ENCODE assay signal across 2 cellular contexts in genomic region chr19:40842012-40842411, GRCh38.
A peak's percentile ranks its signal among the peaks of the same experiment; 100 is the strongest.
TF ChIP-seq lines count a peak whose summit lies in the region.

No MANE protein-coding gene starts in this region.

TF ChIP-seq in A549, 52 proteins besides CTCF, POLR2A, EP300 and RAD21:
- TF ChIP-seq ZFP36 (IDR thresholded peaks at IDR 0.05; ENCODE audit: borderline replicate concordance, partially characterized antibody) = peak; percentile 87

TF ChIP-seq in K562, 482 proteins besides CTCF, POLR2A, EP300 and RAD21:
- 0 out of 2 replicates have a peak, but pooled peaks have one; percentile 31 for TF ChIP-seq TRIM28 (IDR thresholded peaks at IDR 0.05)
- TF ChIP-seq RBM25 (IDR thresholded peaks at IDR 0.05; ENCODE audit: low read depth, low read length, severe bottlenecking) = peak; percentile 31
- peak; percentile 25; the same call in 1 of the 2 replicates for TF ChIP-seq PKNOX1 (IDR thresholded peaks at IDR 0.05)
- peak; percentile 57; the same call in 1 of the 2 replicates for TF ChIP-seq ZNF407 (IDR thresholded peaks at IDR 0.05; ENCODE audit: low read depth)
